17 cellular contexts compared by ENCODE assay signal in genomic region chr12:1697253-1697652, GRCh38.
"Had no signal": no experiment of that assay in that cellular context is flagged by ENCODE, and none has a peak within 500 bp of the region (broad histone marks: within the 10 kb centered on the region; RNA-seq: fewer than 3 reads in every experiment).

No MANE protein-coding gene starts in this region.

- H3K27ac Mint-ChIP-seq: activated naive CD4-positive, alpha-beta T cell treated with anti-CD3 and anti-CD28 coated beads, Interleukin-2, amount 50 U/mL, for 72 hours had no signal

- H3K9me3 ChIP-seq: body of pancreas, esophagus squamous epithelium, lower lobe of right lung, suprapubic skin, upper lobe of left lung had no signal

- H3K4me3 Mint-ChIP-seq: central memory CD8-positive, alpha-beta T cell had no signal

- H3K27me3 ChIP-seq: body of pancreas, esophagus squamous epithelium, suprapubic skin, upper lobe of left lung had no signal

- H3K27me3 Mint-ChIP-seq: central memory CD8-positive, alpha-beta T cell had no signal

- H3K9me3 Mint-ChIP-seq: activated naive CD4-positive, alpha-beta T cell treated with anti-CD3 and anti-CD28 coated beads, Interleukin-2, amount 50 U/mL, for 72 hours; central memory CD8-positive, alpha-beta T cell had no signal

- DNase-seq: activated CD4-positive, CD25-positive, alpha-beta regulatory T cell treated with anti-CD3 and anti-CD28 coated beads, Interleukin-2, amount 50 U/mL, for 72 hours; activated effector memory CD4-positive, alpha-beta T cell treated with Interleukin-2 at 50 U/mL for 16 hours; amygdala; body of pancreas; effector CD8-positive, alpha-beta T cell; esophagus squamous epithelium; foreskin fibroblast; glutamatergic neuron; lower lobe of right lung; midbrain; stimulated activated CD4-positive, alpha-beta T cell treated with anti-CD3 and anti-CD28 coated beads, Interleukin-2, amount 100 ng/mL, for 48 hours; stimulated activated naive CD4-positive, alpha-beta T cell; SW 1271; upper lobe of left lung had no signal

- H3K36me3 ChIP-seq: lower lobe of right lung, suprapubic skin, upper lobe of left lung had no signal

- H3K27ac ChIP-seq: body of pancreas, esophagus squamous epithelium, lower lobe of right lung, suprapubic skin had no signal

- H3K4me3 ChIP-seq: body of pancreas, esophagus squamous epithelium, lower lobe of right lung, suprapubic skin, upper lobe of left lung had no signal

- ATAC-seq: activated naive CD4-positive, alpha-beta T cell treated with anti-CD3 and anti-CD28 coated beads, Interleukin-2, amount 50 U/mL, for 72 hours; body of pancreas; lower lobe of right lung had no signal
